ENCODE assay signal across 12 cellular contexts in the genomic region with DNA sequence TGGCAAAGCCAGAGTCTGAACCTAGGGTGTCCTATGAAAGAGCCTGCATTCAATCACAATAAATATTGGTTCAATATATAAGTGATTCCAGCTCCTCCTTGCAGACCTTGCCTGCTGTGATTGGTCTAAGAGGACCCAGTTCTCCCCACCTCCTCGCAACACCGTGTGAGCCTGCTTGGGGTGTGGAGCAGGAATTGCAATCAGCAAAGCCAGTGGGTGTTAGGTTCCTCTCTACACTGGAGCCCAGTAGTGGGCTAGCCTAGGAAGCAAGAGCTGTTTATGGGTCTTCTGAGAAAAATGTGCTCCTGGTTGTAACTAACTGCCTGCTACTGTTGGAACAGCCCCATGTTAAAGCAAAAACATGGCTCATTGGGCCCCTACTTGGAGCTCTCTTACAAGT. TPM values are rescaled to one million over a fixed set of nuclear protein-coding genes. Genes with fewer than 3 reads are reported as not detected.
A peak's percentile ranks its signal among the peaks of the same experiment; 100 is the strongest.
DNase-seq lines count a peak whose midpoint lies in the region; ATAC-seq and TF ChIP-seq lines count a peak whose summit lies in the region.
"Had no signal": no experiment of that assay in that cellular context is flagged by ENCODE, and none has a peak within 500 bp of the region (broad histone marks: within the 10 kb centered on the region; RNA-seq: fewer than 3 reads in every experiment).

No MANE protein-coding gene starts in this region.

- CTCF ChIA-PET in IMR-90 (lab: Yijun Ruan, JAX): interaction anchor here (0.6 kb wide), 1 partner anchor 244 kb away, joined by 6 read pairs; no protein-coding TSS in a partner anchor

- no peak overlapping the region for H2AFZ ChIP-seq in IMR-90 (replicated peaks; ENCODE audit: low read length, poor library complexity)

- POLR2A ChIA-PET in IMR-90 (lab: Charles Lee; ENCODE audit: unreplicated experiment): interaction anchor here (0.5 kb wide), 1 partner anchor 533 kb away, joined by 4 read pairs; no protein-coding TSS in a partner anchor

- no peak overlapping the region for H3K4ac ChIP-seq in IMR-90 (ENCODE audit: low read depth, low read length)

- H2AK9ac ChIP-seq in IMR-90 (replicated peaks; ENCODE audit: low read depth, low read length, poor library complexity): no peak overlapping the region

- H3K9me3 ChIP-seq in IMR-90 (ENCODE audit: control insufficient read depth, insufficient read depth, low read length): no peaks in the 10 kb centered on the region
- H3K9me3 ChIP-seq: colonic mucosa, thoracic aorta had no signal

- H3K36me3 Mint-ChIP-seq in activated naive CD8-positive, alpha-beta T cell treated with anti-CD3 and anti-CD28 coated beads, Interleukin-2, amount 50 U/mL, for 24 hours (ENCODE audit: low read depth): no peaks in the 10 kb centered on the region
- H3K36me3 Mint-ChIP-seq in neural crest cell (ENCODE audit: low read depth): no peaks in the 10 kb centered on the region

- in situ Hi-C loops in IMR-90 (cut with MboI; ENCODE audit: low sequenced_read_pairs): loop anchor here (25.0 kb wide), 1 partner anchor 450 kb away; a partner anchor contains a TSS

- no peaks in the 10 kb centered on the region for H3K27me3 Mint-ChIP-seq in activated naive CD8-positive, alpha-beta T cell treated with anti-CD3 and anti-CD28 coated beads, Interleukin-2, amount 50 U/mL, for 24 hours
- peaks cover 3% of the 10 kb centered on the region for H3K27me3 Mint-ChIP-seq in neural crest cell (ENCODE audit: low read depth)

- H4K20me1 ChIP-seq in IMR-90 (ENCODE audit: insufficient read depth, low read length): peaks cover 28% of the 10 kb centered on the region

- no peak overlapping the region for H3K9ac ChIP-seq in IMR-90 (ENCODE audit: low read depth, low read length)

- peaks cover 6% of the 10 kb centered on the region for H3K36me3 ChIP-seq in IMR-90 (ENCODE audit: control insufficient read depth, insufficient read depth, low read length)
- H3K36me3 ChIP-seq: colonic mucosa, thoracic aorta had no signal

- peak; percentile 17 for TF ChIP-seq POLR2A in GM10847 (IDR thresholded peaks at IDR 0.05; ENCODE audit: extremely low read depth, insufficient read length)
- TF ChIP-seq POLR2A in IMR-90 (IDR thresholded peaks at IDR 0.05; ENCODE audit: low read depth, low read length): no peak

- H3K27me3 ChIP-seq in IMR-90 (ENCODE audit: control insufficient read depth, insufficient read depth, low read length): no peaks in the 10 kb centered on the region
- H3K27me3 ChIP-seq: colonic mucosa had no signal

- no peak overlapping the region for H2BK15ac ChIP-seq in IMR-90 (ENCODE audit: low read depth, low read length)

- no peak overlapping the region for H3K4me2 ChIP-seq in IMR-90 (ENCODE audit: low read depth, low read length)

- no peak overlapping the region for H3K4me3 ChIP-seq in IMR-90 (ENCODE audit: insufficient read depth, low read depth, low read length)
- H3K4me3 ChIP-seq: colonic mucosa, thoracic aorta had no signal

- no peak for TF ChIP-seq RAD21 in IMR-90 (IDR thresholded peaks at IDR 0.05; ENCODE audit: low read length)

- H3K4me1 ChIP-seq in IMR-90 (ENCODE audit: control insufficient read depth, insufficient read depth, low read length): peaks cover 10% of the 10 kb centered on the region

- dilution Hi-C loops in IMR-90 (cut with HindIII; ENCODE audit: low sequenced_read_pairs, unreplicated experiment): no loop called here

- H3K56ac ChIP-seq in IMR-90 (ENCODE audit: extremely low read depth, insufficient read depth, low read length): no peak overlapping the region

- peaks cover 76% of the 10 kb centered on the region for H3K4me1 Mint-ChIP-seq in activated naive CD8-positive, alpha-beta T cell treated with anti-CD3 and anti-CD28 coated beads, Interleukin-2, amount 50 U/mL, for 24 hours
- peaks cover 60% of the 10 kb centered on the region for H3K4me1 Mint-ChIP-seq in neural crest cell

- TF ChIP-seq CTCF in IMR-90 (conservative IDR thresholded peaks at IDR 0.05; ENCODE audit: low read depth, low read length) (no peak), neural crest cell (conservative IDR thresholded peaks at IDR 0.05) (no peak)

- no TSS peak for BruUV-seq in IMR-90 (replicated peaks; lab: Mats Ljungman, UMichigan)

- ATAC-seq in IMR-90 (ENCODE audit: low read depth) (no peak), GM21515 (IDR thresholded peaks at IDR 0.05; ENCODE audit: unreplicated experiment) (no peak)
- no peak for ATAC-seq in activated naive CD8-positive, alpha-beta T cell treated with anti-CD3 and anti-CD28 coated beads, Interleukin-2, amount 50 U/mL, for 24 hours

- H3K23ac ChIP-seq in IMR-90 (ENCODE audit: low read depth, low read length): peak overlapping the region; percentile 32; the same call in 1 of the 2 replicates

- H3K9me1 ChIP-seq in IMR-90 (ENCODE audit: insufficient read depth, low read length): peaks cover 15% of the 10 kb centered on the region

- H4K5ac ChIP-seq in IMR-90 (ENCODE audit: low read depth, low read length): no peak overlapping the region

- H4K91ac ChIP-seq in IMR-90 (ENCODE audit: insufficient read depth, low read depth, low read length): no peak overlapping the region

- H4K8ac ChIP-seq in IMR-90 (ENCODE audit: low read depth in 2 of 2, low read length in 2 of 2): no peak overlapping the region

- H2BK20ac ChIP-seq in IMR-90 (ENCODE audit: low read depth, low read length): no peak overlapping the region

- H2BK5ac ChIP-seq in IMR-90 (ENCODE audit: low read depth, low read length, poor library complexity, severe bottlenecking): no peak overlapping the region

- peaks cover under 1 to 29% of the 10 kb centered on the region in 2 experiments; a peak in 3 of 4 replicates for H3K79me1 ChIP-seq in IMR-90 (ENCODE audit: low read depth in 1 of 2, low read length in 2 of 2)

- H3K18ac ChIP-seq in IMR-90 (ENCODE audit: low read depth, low read length): no peak overlapping the region

- 0 out of 2 replicates have a peak overlapping the region, but pooled peaks have one; percentile 13 for H3K14ac ChIP-seq in IMR-90 (replicated peaks; ENCODE audit: low read depth, low read length)

- no CpG with 5 or more reads among the region's 2 CpGs for WGBS in IMR-90 (ENCODE audit: extremely low coverage in 2 of 2, insufficient read length in 1 of 2), 2 experiments

- DNase-seq in IMR-90 (no peak), neural crest cell (ENCODE audit: low read depth, low spot score) (no peak), NK-92 (lab: John Stamatoyannopoulos, UW; ENCODE audit: unreplicated experiment) (no peak), NCI-H1694 (lab: John Stamatoyannopoulos, UW) (no peak), NCI-H345 (lab: John Stamatoyannopoulos, UW) (no peak)
- DNase-seq in activated naive CD8-positive, alpha-beta T cell treated with anti-CD3 and anti-CD28 coated beads, Interleukin-2, amount 50 U/mL, for 24 hours: no peak
- DNase-seq: colonic mucosa, KG1 had no signal

- peak overlapping the region; percentile 22 for H3K27ac Mint-ChIP-seq in activated naive CD8-positive, alpha-beta T cell treated with anti-CD3 and anti-CD28 coated beads, Interleukin-2, amount 50 U/mL, for 24 hours
- H3K27ac Mint-ChIP-seq in neural crest cell (ENCODE audit: unreplicated experiment): peak overlapping the region; percentile 81

- no peak overlapping the region for H2AK5ac ChIP-seq in IMR-90 (ENCODE audit: low read depth, low read length)

- intact Hi-C loops in IMR-90 (cut with micrococcal nuclease): no loop called here

- H3K9me3 Mint-ChIP-seq in activated naive CD8-positive, alpha-beta T cell treated with anti-CD3 and anti-CD28 coated beads, Interleukin-2, amount 50 U/mL, for 24 hours: no peaks in the 10 kb centered on the region
- no peaks in the 10 kb centered on the region for H3K9me3 Mint-ChIP-seq in neural crest cell

- no peak overlapping the region for H3K4me3 Mint-ChIP-seq in activated naive CD8-positive, alpha-beta T cell treated with anti-CD3 and anti-CD28 coated beads, Interleukin-2, amount 50 U/mL, for 24 hours
- H3K4me3 Mint-ChIP-seq in neural crest cell: peak overlapping the region; percentile 34

- no peak overlapping the region for H3K27ac ChIP-seq in IMR-90 (ENCODE audit: insufficient read depth, low read length)
- H3K27ac ChIP-seq: colonic mucosa, thoracic aorta had no signal

- H2BK120ac ChIP-seq in IMR-90 (ENCODE audit: low read depth, low read length): no peak overlapping the region

TF ChIP-seq in IMR-90, 13 proteins besides CTCF, POLR2A, EP300 and RAD21:
- no peak for TF ChIP-seq CHD1 (IDR thresholded peaks at IDR 0.05; ENCODE audit: low read depth, low read length)
TF ChIP-seq in IMR-90: peak in this region for 0.

RNA-seq across cellular contexts. Expression of a gene that starts 3.5 kb away (rescaled TPM):
- total RNA-seq in IMR-90 (2012; rRNA removed) (2.8 and 3.2 TPM in 2 replicates), neural crest cell (0.39 and 0.51 TPM in 2 replicates)
- polyA plus RNA-seq in IMR-90 (2012; rRNA removed): 10.8 and 13.9 TPM in 2 replicates
- polyA plus RNA-seq in IMR-90 (2012; cell fraction: cytosol; rRNA removed): 7.9 and 13.9 TPM in 2 replicates
- polyA plus RNA-seq in IMR-90 (2012; cell fraction: nucleus; rRNA removed; ENCODE audit: low replicate concordance): 29.8 and 69.7 TPM in 2 replicates

RNA-seq across cellular contexts. Expression of a gene that starts 39.3 kb away (rescaled TPM):
- 6.7 and 8.1 TPM in 2 replicates for total RNA-seq in IMR-90 (2012; rRNA removed)
- 8.4 and 9.2 TPM in 2 replicates for polyA plus RNA-seq in IMR-90 (2012; rRNA removed)
- polyA plus RNA-seq in IMR-90 (2012; cell fraction: cytosol; rRNA removed): 9.3 and 21.4 TPM in 2 replicates
- polyA plus RNA-seq in IMR-90 (2012; cell fraction: nucleus; rRNA removed; ENCODE audit: low replicate concordance): 4.5 and 5.0 TPM in 2 replicates
- 0.72 and 1.0 TPM in 2 replicates for total RNA-seq in neural crest cell
- total RNA-seq: activated CD8-positive, alpha-beta memory T cell treated with anti-CD3 and anti-CD28 coated beads for 36 hours had no signal
